ENCODE assay signal across 16 cellular contexts in genomic region chr1:207288315-207288714, GRCh38.
"Had no signal": no experiment of that assay in that cellular context is flagged by ENCODE, and none has a peak within 500 bp of the region (broad histone marks: within the 10 kb centered on the region; RNA-seq: fewer than 3 reads in every experiment).

No MANE protein-coding gene starts in this region.

- H3K27ac Mint-ChIP-seq: activated naive CD4-positive, alpha-beta T cell treated with anti-CD3 and anti-CD28 coated beads for 36 hours; activated naive CD8-positive, alpha-beta T cell treated with anti-CD3 and anti-CD28 coated beads, Interleukin-2, amount 50 U/mL, for 24 hours; activated T-helper 2 cell treated with anti-CD3 and anti-CD28 coated beads, Interferon-gamma antibody, Interleukin-2, Interleukin-4, amounts not matched to agents 10 μg/mL and 5 μg/mL and 100 μg/mL, durations not matched to agents 14 hours and 24 hours and 36 hours; endodermal cell; immature natural killer cell; stimulated activated memory B cell treated with anti-CD40 and anti-IgM and Interleukin-4, amounts not matched to agents 10 μg/mL and 1 μg/mL and 100 μg/mL, for 72 hours had no signal

- H3K27ac ChIP-seq: dorsolateral prefrontal cortex, neutrophil, parathyroid adenoma, thyroid gland had no signal

- H3K9ac ChIP-seq: parathyroid adenoma had no signal

- H2AFZ ChIP-seq: parathyroid adenoma had no signal

- DNase-seq: activated CD4-positive, alpha-beta T cell treated with anti-CD3 and anti-CD28 coated beads for 1 hour; activated CD4-positive, alpha-beta T cell treated with anti-CD3 and anti-CD28 coated beads, Interleukin-2, amount 50 U/mL, for 4 hours; activated naive CD4-positive, alpha-beta T cell treated with anti-CD3 and anti-CD28 coated beads for 36 hours; activated naive CD8-positive, alpha-beta T cell treated with anti-CD3 and anti-CD28 coated beads, Interleukin-2, amount 50 U/mL, for 24 hours; aorta; dorsolateral prefrontal cortex; endodermal cell; immature natural killer cell; mammary epithelial cell; naive thymus-derived CD8-positive, alpha-beta T cell; stimulated activated CD4-positive, alpha-beta T cell treated with anti-CD3 and anti-CD28 coated beads, Interleukin-2, amount 100 ng/mL, for 48 hours; thyroid gland had no signal

- H3K9me3 ChIP-seq: neutrophil, thyroid gland had no signal

- H3K4me1 ChIP-seq: parathyroid adenoma had no signal

- H3K36me3 ChIP-seq: neutrophil, thyroid gland had no signal

- H3K4me3 ChIP-seq: dorsolateral prefrontal cortex, thyroid gland had no signal

- H3K4me1 Mint-ChIP-seq: stimulated activated memory B cell treated with anti-CD40 and anti-IgM and Interleukin-4, amounts not matched to agents 10 μg/mL and 1 μg/mL and 100 μg/mL, for 72 hours had no signal

- ATAC-seq: activated naive CD8-positive, alpha-beta T cell treated with anti-CD3 and anti-CD28 coated beads, Interleukin-2, amount 50 U/mL, for 24 hours; naive thymus-derived CD8-positive, alpha-beta T cell; stimulated activated memory B cell treated with anti-CD40 and anti-IgM and Interleukin-4, amounts not matched to agents 10 μg/mL and 1 μg/mL and 100 μg/mL, for 72 hours had no signal

- H3K36me3 Mint-ChIP-seq: immature natural killer cell had no signal

- H3K4me3 Mint-ChIP-seq: activated naive CD4-positive, alpha-beta T cell treated with anti-CD3 and anti-CD28 coated beads for 36 hours; activated naive CD8-positive, alpha-beta T cell treated with anti-CD3 and anti-CD28 coated beads, Interleukin-2, amount 50 U/mL, for 24 hours; endodermal cell; immature natural killer cell; naive thymus-derived CD8-positive, alpha-beta T cell; stimulated activated memory B cell treated with anti-CD40 and anti-IgM and Interleukin-4, amounts not matched to agents 10 μg/mL and 1 μg/mL and 100 μg/mL, for 72 hours had no signal

- H3K27me3 Mint-ChIP-seq: activated naive CD8-positive, alpha-beta T cell treated with anti-CD3 and anti-CD28 coated beads, Interleukin-2, amount 50 U/mL, for 24 hours; naive thymus-derived CD8-positive, alpha-beta T cell; stimulated activated memory B cell treated with anti-CD40 and anti-IgM and Interleukin-4, amounts not matched to agents 10 μg/mL and 1 μg/mL and 100 μg/mL, for 72 hours had no signal

- H3K27me3 ChIP-seq: dorsolateral prefrontal cortex, neutrophil, thyroid gland had no signal

- H3K79me2 ChIP-seq: parathyroid adenoma had no signal
